ENCODE assay signal across 9 cellular contexts in the genomic region with DNA sequence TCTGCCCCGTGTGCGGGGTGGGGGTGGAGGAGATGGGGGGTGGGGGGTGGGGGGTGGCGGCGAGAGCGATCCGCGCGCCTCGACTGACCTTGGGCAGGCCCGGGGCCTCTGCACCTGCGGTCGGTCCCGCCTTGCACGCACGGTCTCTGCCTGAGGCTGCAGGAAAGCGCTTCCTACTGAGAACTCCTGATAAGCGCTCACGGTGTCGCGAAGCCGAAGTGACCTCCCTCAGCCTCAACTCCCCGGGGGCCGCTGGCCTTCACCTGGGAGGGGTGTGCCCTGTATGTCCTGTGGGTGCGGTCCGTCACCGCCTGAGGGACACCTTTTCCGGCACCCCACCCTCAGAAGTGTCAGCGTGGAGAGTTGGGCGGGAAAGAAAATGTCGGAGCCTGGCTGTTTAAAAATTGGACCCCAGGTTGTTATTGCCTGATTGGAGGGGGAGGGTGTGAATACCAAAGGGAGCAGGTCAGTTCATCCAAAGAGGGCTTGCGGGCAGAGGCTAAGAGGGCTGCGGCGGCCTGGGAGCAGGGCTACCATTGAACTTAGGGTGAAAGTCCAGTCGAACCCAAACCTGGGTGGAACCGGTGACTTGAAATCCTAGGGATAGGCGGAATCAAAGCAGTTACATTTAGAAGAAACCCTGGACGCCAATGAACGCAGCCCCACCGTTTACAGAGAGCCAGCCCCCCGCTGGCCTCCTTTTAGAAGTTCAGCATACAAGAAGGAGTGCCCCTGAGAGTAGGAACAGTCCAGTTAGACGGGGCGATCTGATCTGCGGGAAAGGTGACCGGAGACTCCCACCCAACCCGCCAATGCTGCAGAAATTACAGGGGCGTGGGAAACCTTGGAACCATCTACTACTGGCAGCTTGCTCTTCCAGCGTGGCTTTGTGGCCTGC. TPM values are rescaled to one million over a fixed set of nuclear protein-coding genes. Genes with fewer than 3 reads are reported as not detected.
DNase-seq lines count a peak whose midpoint lies in the region; ATAC-seq and TF ChIP-seq lines count a peak whose summit lies in the region.
"Had no signal": no experiment of that assay in that cellular context is flagged by ENCODE, and none has a peak within 500 bp of the region (broad histone marks: within the 10 kb centered on the region; RNA-seq: fewer than 3 reads in every experiment).

No MANE protein-coding gene starts in this region.

- no peaks in the 10 kb centered on the region for H3K9me3 ChIP-seq in endodermal cell (ENCODE audit: control insufficient read depth, low read length)
- no peaks in the 10 kb centered on the region for H3K9me3 ChIP-seq in neural progenitor cell (ENCODE audit: low read depth)
- no peaks in the 10 kb centered on the region for H3K9me3 ChIP-seq in ovary

- TF ChIP-seq POLR2A in ovary (IDR thresholded peaks at IDR 0.05), result no peak

- intact Hi-C loops in ovary (cut with DNase I), result no loop called here

- peaks cover 20% of the 10 kb centered on the region for H3K4me1 Mint-ChIP-seq in endodermal cell
- peaks cover 34% of the 10 kb centered on the region for H3K4me1 Mint-ChIP-seq in neural progenitor cell

- no peak overlapping the region for H3K9ac ChIP-seq in endodermal cell (ENCODE audit: extremely low read depth, low read length, poor library complexity, severe bottlenecking)
- H3K9ac ChIP-seq in neural progenitor cell, result no peak overlapping the region

- TF ChIP-seq CTCF in endodermal cell (conservative IDR thresholded peaks at IDR 0.05), result no peak
- no peak for TF ChIP-seq CTCF in neural progenitor cell (IDR thresholded peaks at IDR 0.05)
- TF ChIP-seq CTCF in ovary (IDR thresholded peaks at IDR 0.05), result no peak

- no peaks in the 10 kb centered on the region for H4K20me1 ChIP-seq in neural progenitor cell (ENCODE audit: low read depth)

- H3K27me3 ChIP-seq in endodermal cell (ENCODE audit: control insufficient read depth, insufficient read depth, low read length, poor library complexity, severe bottlenecking) (peaks cover 92% of the 10 kb centered on the region), neural progenitor cell (peaks cover 49% of the 10 kb centered on the region), ovary (no peaks in the 10 kb centered on the region)

- no peaks in the 10 kb centered on the region for H3F3A ChIP-seq in neural progenitor cell (ENCODE audit: low read depth)

- H3K27me3 Mint-ChIP-seq in endodermal cell (ENCODE audit: insufficient read depth), result peaks cover 95% of the 10 kb centered on the region
- peaks cover 44% of the 10 kb centered on the region for H3K27me3 Mint-ChIP-seq in neural progenitor cell (ENCODE audit: insufficient read depth, low read depth)

- H3K36me3 Mint-ChIP-seq in endodermal cell (ENCODE audit: low read depth) (no peaks in the 10 kb centered on the region), neural progenitor cell (no peaks in the 10 kb centered on the region)

- H3K27ac ChIP-seq in endodermal cell (ENCODE audit: low read depth, low read length) (no peak overlapping the region), neural progenitor cell (no peak overlapping the region), ovary (no peak overlapping the region)
- H3K27ac ChIP-seq: epithelial cell of prostate had no signal

- DNase-seq in COLO668 (lab: John Stamatoyannopoulos, UW; ENCODE audit: unreplicated experiment) (peak; percentile 16), RPMI8226 (peak; percentile 66), endodermal cell (peak; percentile 79), neural progenitor cell (ENCODE audit: low spot score) (no peak), AG20443 (ENCODE audit: low spot score) (no peak), ovary (no peak), CD1c-positive myeloid dendritic cell (ENCODE audit: extremely low spot score) (no peak)

- H2AFZ ChIP-seq in neural progenitor cell (replicated peaks), result no peak overlapping the region

- no peaks in the 10 kb centered on the region for H3K4me1 ChIP-seq in endodermal cell (ENCODE audit: control insufficient read depth, insufficient read depth, low read length)
- no peaks in the 10 kb centered on the region for H3K4me1 ChIP-seq in neural progenitor cell
- no peaks in the 10 kb centered on the region for H3K4me1 ChIP-seq in ovary (ENCODE audit: insufficient read depth)

- no peak for TF ChIP-seq EP300 in ovary (IDR thresholded peaks at IDR 0.05)

- no peaks in the 10 kb centered on the region for H3K9me3 Mint-ChIP-seq in endodermal cell
- peaks cover 4% of the 10 kb centered on the region for H3K9me3 Mint-ChIP-seq in neural progenitor cell

- H3K79me2 ChIP-seq in neural progenitor cell (ENCODE audit: low read depth), result no peaks in the 10 kb centered on the region

- peak overlapping the region; percentile 23 for H3K4me3 ChIP-seq in endodermal cell (ENCODE audit: low read length)
- no peak overlapping the region for H3K4me3 ChIP-seq in neural progenitor cell
- H3K4me3 ChIP-seq in ovary, result no peak overlapping the region

- ATAC-seq in HG03442 (IDR thresholded peaks at IDR 0.05; ENCODE audit: unreplicated experiment), result no peak

- H3K36me3 ChIP-seq in endodermal cell (ENCODE audit: control insufficient read depth, insufficient read depth, low read length), result no peaks in the 10 kb centered on the region
- no peaks in the 10 kb centered on the region for H3K36me3 ChIP-seq in neural progenitor cell
- no peaks in the 10 kb centered on the region for H3K36me3 ChIP-seq in ovary

- 6 to 13% methylated on average over 26 to 42 of the region's 47 CpGs for WGBS in endodermal cell (ENCODE audit: insufficient coverage in 1 of 2, insufficient read length in 1 of 2), 2 experiments
- WGBS in ovary, 3 donors, result 4 to 9% (median 5%) methylated on average over 30 to 47 of the region's 47 CpGs

- H3K27ac Mint-ChIP-seq in endodermal cell (no peak overlapping the region), neural progenitor cell (no peak overlapping the region)

- peak overlapping the region; percentile 57 for H3K4me3 Mint-ChIP-seq in endodermal cell
- H3K4me3 Mint-ChIP-seq in neural progenitor cell, result peak overlapping the region; percentile 88

- no peak overlapping the region for H3K4me2 ChIP-seq in neural progenitor cell

RNA-seq across cellular contexts. Expression of a gene that starts 1.2 kb away (rescaled TPM):
- total RNA-seq in endodermal cell (not detected), neural progenitor cell (ENCODE audit: low replicate concordance) (not detected in 2 replicates), ovary (1 to 10 TPM in 4 of 7 donors, under 1 TPM in 1, not detected in 2; 0.45 to 2.2 (median 1.6) TPM)
- 10.1 TPM for polyA plus RNA-seq in endodermal cell (2013, experiment 1 of 2)
- 9.4 TPM for polyA plus RNA-seq in endodermal cell (2013, experiment 2 of 2)
- polyA plus RNA-seq in ovary, result 1 to 10 TPM in 1 of 2 donors, under 1 TPM in 1; 0.90 to 4.7 TPM

Comparison
In these comparisons a context has a peak if more than half of its experiments do, and no peak if none do; other contexts are left out.
1. DNase-seq: peak in COLO668 (single experiment), RPMI8226 (single experiment) and endodermal cell (single experiment); none in neural progenitor cell (single experiment), AG20443 (single experiment), ovary (0 of 5) and CD1c-positive myeloid dendritic cell (single experiment).